ENCODE assay signal across 20 cellular contexts in the genomic region with DNA sequence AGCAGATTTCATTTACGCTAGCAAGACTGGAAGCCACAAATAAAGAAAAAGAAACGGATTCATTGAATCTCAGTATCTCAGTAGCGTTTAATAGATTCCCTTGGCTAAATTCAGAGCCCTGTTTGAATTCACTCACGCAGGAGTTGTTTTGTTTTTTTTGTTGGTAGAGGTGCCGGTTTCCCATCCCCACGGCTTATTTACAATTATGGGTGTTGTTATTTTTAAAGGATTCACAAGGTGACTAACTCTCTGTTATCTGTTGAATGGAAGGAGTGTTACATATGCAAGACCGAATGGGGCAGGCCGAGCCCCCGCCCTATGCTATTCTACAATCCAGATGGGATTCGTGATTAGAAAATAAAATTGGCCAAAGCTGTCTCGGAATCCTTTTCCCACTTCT. TPM values are rescaled to one million over a fixed set of nuclear protein-coding genes. Genes with fewer than 3 reads are reported as not detected.
DNase-seq lines count a peak whose midpoint lies in the region; TF ChIP-seq lines count a peak whose summit lies in the region.
"Had no signal": no experiment of that assay in that cellular context is flagged by ENCODE, and none has a peak within 500 bp of the region (broad histone marks: within the 10 kb centered on the region; RNA-seq: fewer than 3 reads in every experiment).

No MANE protein-coding gene starts in this region.

- DNase-seq in DMS53 (lab: John Stamatoyannopoulos, UW) (peak; percentile 70), DMS53 treated with DMSO at 0.1 percent for 48 hours (lab: John Stamatoyannopoulos, UW; ENCODE audit: unreplicated experiment) (no peak), COLO668 (lab: John Stamatoyannopoulos, UW; ENCODE audit: unreplicated experiment) (peak; percentile 48), NCI-H69 (lab: John Stamatoyannopoulos, UW) (peak; percentile 77), glutamatergic neuron (no peak), NCI-H526 (lab: John Stamatoyannopoulos, UW) (no peak), HPDE6-E6E7 (ENCODE audit: extremely low spot score) (no peak)
- DNase-seq in activated naive CD4-positive, alpha-beta T cell (lab: John Stamatoyannopoulos, UW) = no peak
- DNase-seq: 8988T; activated CD8-positive, alpha-beta memory T cell treated with anti-CD3 and anti-CD28 coated beads, Interleukin-2, amount 50 U/mL, for 4 hours; dermis blood vessel endothelial cell; KG1; kidney; mammary epithelial cell; NCI-H1048; NCI-H226 had no signal

- H3K27me3 Mint-ChIP-seq in glutamatergic neuron (ENCODE audit: unreplicated experiment) = peaks cover 36% of the 10 kb centered on the region

- H3K9me3 Mint-ChIP-seq in glutamatergic neuron (ENCODE audit: unreplicated experiment) = peaks cover 36% of the 10 kb centered on the region
- H3K9me3 Mint-ChIP-seq: activated naive CD4-positive, alpha-beta T cell treated with anti-CD3 and anti-CD28 coated beads, Interleukin-2, amount 50 U/mL, for 24 hours; stimulated activated memory B cell treated with anti-CD40 and anti-IgM and Interleukin-4, amounts not matched to agents 10 μg/mL and 1 μg/mL and 100 μg/mL, for 72 hours had no signal

- peak overlapping the region; percentile 88 for H3K27ac Mint-ChIP-seq in glutamatergic neuron (ENCODE audit: unreplicated experiment)
- H3K27ac Mint-ChIP-seq: activated naive CD4-positive, alpha-beta T cell treated with anti-CD3 and anti-CD28 coated beads, Interleukin-2, amount 50 U/mL, for 24 hours; stimulated activated memory B cell treated with anti-CD40 and anti-IgM and Interleukin-4, amounts not matched to agents 10 μg/mL and 1 μg/mL and 100 μg/mL, for 72 hours had no signal

- no peak for TF ChIP-seq CTCF in glutamatergic neuron (IDR thresholded peaks at IDR 0.05; ENCODE audit: partially characterized antibody, unreplicated experiment)

- H3K4me3 Mint-ChIP-seq in glutamatergic neuron (ENCODE audit: unreplicated experiment) = peak overlapping the region; percentile 90

- H3K36me3 Mint-ChIP-seq in glutamatergic neuron (ENCODE audit: unreplicated experiment) = peaks cover 9% of the 10 kb centered on the region
- H3K36me3 Mint-ChIP-seq: activated naive CD4-positive, alpha-beta T cell treated with anti-CD3 and anti-CD28 coated beads, Interleukin-2, amount 50 U/mL, for 24 hours; stimulated activated memory B cell treated with anti-CD40 and anti-IgM and Interleukin-4, amounts not matched to agents 10 μg/mL and 1 μg/mL and 100 μg/mL, for 72 hours had no signal

- H3K4me1 Mint-ChIP-seq in glutamatergic neuron (ENCODE audit: low read depth, unreplicated experiment) = peaks cover 31% of the 10 kb centered on the region

RNA-seq across cellular contexts. Expression of a gene that starts 2.3 kb away (rescaled TPM):
- total RNA-seq in glutamatergic neuron (ENCODE audit: unreplicated experiment) = 332 TPM
- total RNA-seq: dermis blood vessel endothelial cell, esophagus mucosa, kidney, mammary epithelial cell, tibial nerve had no signal

Comparison
In these comparisons a context has a peak if more than half of its experiments do, and no peak if none do; other contexts are left out.
1. DNase-seq: peak in DMS53 (single experiment), COLO668 (single experiment) and NCI-H69 (single experiment); none in DMS53 treated with DMSO at 0.1 percent for 48 hours (single experiment), glutamatergic neuron (single experiment), NCI-H526 (0 of 2), activated naive CD4-positive, alpha-beta T cell (0 of 4) and HPDE6-E6E7 (single experiment).